ENCODE assay signal across 3 cellular contexts in genomic region chr4:3800351-3800750, GRCh38.
TF ChIP-seq lines count a peak whose summit lies in the region.

No MANE protein-coding gene starts in this region.

TF ChIP-seq in IMR-90, 13 proteins besides CTCF, POLR2A, EP300 and RAD21:
- no peak for TF ChIP-seq RCOR1 (IDR thresholded peaks at IDR 0.05; ENCODE audit: insufficient replicate concordance, low read length)
- no peak for TF ChIP-seq RFX5 (IDR thresholded peaks at IDR 0.05; ENCODE audit: low read depth, low read length)
- no peak for TF ChIP-seq CHD1 (IDR thresholded peaks at IDR 0.05; ENCODE audit: low read depth, low read length)
- TF ChIP-seq MAFK (IDR thresholded peaks at IDR 0.05; ENCODE audit: low read depth, low read length) = no peak
- TF ChIP-seq CEBPB (IDR thresholded peaks at IDR 0.05; ENCODE audit: low read depth, low read length) = no peak
- TF ChIP-seq NFE2L2 (IDR thresholded peaks at IDR 0.05; ENCODE audit: low read depth, low read length) = no peak

TF ChIP-seq in WTC11, 78 proteins besides CTCF, POLR2A, EP300 and RAD21:
- TF ChIP-seq CDX4 (CRISPR knock-in tag; IDR thresholded peaks at IDR 0.05; ENCODE audit: borderline replicate concordance) (no peak), CBFB (CRISPR knock-in tag; IDR thresholded peaks at IDR 0.05; ENCODE audit: low read depth) (no peak), FOXP1 (CRISPR knock-in tag; IDR thresholded peaks at IDR 0.05; ENCODE audit: borderline replicate concordance) (0 out of 2 replicates have a peak, but pooled peaks have one; percentile 29), ARID4B (CRISPR knock-in tag; IDR thresholded peaks at IDR 0.05; ENCODE audit: borderline replicate concordance) (no peak)

TF ChIP-seq in HepG2, 621 proteins besides CTCF, POLR2A, EP300 and RAD21:
- TF ChIP-seq ZNF558 (CRISPR knock-in tag; IDR thresholded peaks at IDR 0.05; ENCODE audit: borderline replicate concordance) (no peak), FOXO4 (CRISPR knock-in tag; conservative IDR thresholded peaks at IDR 0.05) (0 out of 2 replicates have a peak, but pooled peaks have one; percentile 20), FOXK1 (CRISPR knock-in tag; IDR thresholded peaks at IDR 0.05; ENCODE audit: borderline replicate concordance, low read depth) (no peak), CCDC6 (CRISPR knock-in tag; IDR thresholded peaks at IDR 0.05) (no peak), HNRNPH1 (optimal IDR thresholded peaks at IDR 0.05; ENCODE audit: low read depth, low read length) (no peak)
TF ChIP-seq in HepG2: peak in this region for 1.
